Comparison of ENCODE assay signal across 20 cellular contexts in the genomic region with DNA sequence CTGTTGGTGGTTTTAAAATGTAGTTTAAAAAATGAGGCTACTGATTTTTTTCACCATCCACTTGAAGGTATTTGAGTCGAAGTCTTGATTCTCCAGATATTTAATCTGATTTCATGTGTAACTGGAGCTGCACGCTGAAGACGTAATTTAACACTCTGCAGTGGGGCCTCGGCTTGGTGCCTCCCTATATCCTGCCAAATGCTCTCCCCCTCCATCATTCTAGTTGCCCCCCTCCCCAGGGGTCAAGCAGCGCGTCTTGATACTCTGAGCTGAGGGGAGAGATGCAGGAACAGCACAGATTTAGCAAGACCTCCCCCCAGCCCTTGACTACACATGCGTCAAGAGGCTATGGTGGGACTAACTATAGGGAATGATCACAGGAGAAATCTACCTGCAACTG.
DNase-seq lines count a peak whose midpoint lies in the region; ATAC-seq and TF ChIP-seq lines count a peak whose summit lies in the region.
"Had no signal": no experiment of that assay in that cellular context is flagged by ENCODE, and none has a peak within 500 bp of the region (broad histone marks: within the 10 kb centered on the region; RNA-seq: fewer than 3 reads in every experiment).

No MANE protein-coding gene starts in this region.

- WGBS in sigmoid colon, 2 donors = 82 to 93% methylated on average over 7 of the region's 7 CpGs

- H3K9me3 ChIP-seq in sigmoid colon = no peaks in the 10 kb centered on the region
- H3K9me3 ChIP-seq: esophagus squamous epithelium, psoas muscle had no signal

- no peak for ATAC-seq in GM21619 (IDR thresholded peaks at IDR 0.05; ENCODE audit: unreplicated experiment)
- no peak for ATAC-seq in left ventricle myocardium superior
- ATAC-seq: HepG2, psoas muscle had no signal

- H3K36me3 ChIP-seq in sigmoid colon = peaks cover 0 to 67% (median 12%) of the 10 kb centered on the region in 4 donors

- DNase-seq in DMS79 treated with DMSO at 0.1 percent for 48 hours (lab: John Stamatoyannopoulos, UW) = peak; percentile 32
- no peak for DNase-seq in DMS79 (lab: John Stamatoyannopoulos, UW)
- DNase-seq in SK-N-DZ (ENCODE audit: low spot score) = peak; percentile 90
- DNase-seq in iPS-NIHi7 (ENCODE audit: extremely low spot score) = peak; percentile 63
- peak; percentile 26 for DNase-seq in sigmoid colon
- DNase-seq in left ventricle myocardium superior = no peak
- DNase-seq in activated gamma-delta T cell (lab: John Stamatoyannopoulos, UW) = no peak
- DNase-seq: activated naive CD4-positive, alpha-beta T cell treated with Interleukin-2 at 50 U/mL for 16 hours; aorta; Calu3; effector CD8-positive, alpha-beta T cell; esophagus squamous epithelium; HCEC 1CT; naive B cell; NCI-H1436 treated with DMSO at 0.1 percent for 48 hours; psoas muscle; small intestine; stimulated activated CD4-positive, alpha-beta T cell treated with anti-CD3 and anti-CD28 coated beads, Interleukin-4, amount 100 ng/mL, for 24 hours had no signal

- H3K27me3 ChIP-seq in sigmoid colon = no peaks in the 10 kb centered on the region
- H3K27me3 ChIP-seq: esophagus squamous epithelium had no signal

- intact Hi-C loops in sigmoid colon (cut with DNase I) = no loop called here
- intact Hi-C loops in left ventricle myocardium superior (cut with micrococcal nuclease) = loop anchor here (10.0 kb wide), 1 partner anchor 52 kb away; no protein-coding TSS in a partner anchor

- no peak overlapping the region for H3K4me3 ChIP-seq in sigmoid colon
- H3K4me3 ChIP-seq: esophagus squamous epithelium, psoas muscle had no signal

- no peak overlapping the region for H3K27ac ChIP-seq in sigmoid colon
- H3K27ac ChIP-seq: esophagus squamous epithelium, psoas muscle had no signal

- TF ChIP-seq POLR2A in sigmoid colon (IDR thresholded peaks at IDR 0.05) = no peak

- no peak for TF ChIP-seq CTCF in sigmoid colon (IDR thresholded peaks at IDR 0.05)

- TF ChIP-seq EP300 in sigmoid colon (IDR thresholded peaks at IDR 0.05) = no peak

- peaks cover 0 to 10% (median 3%) of the 10 kb centered on the region in 4 donors for H3K4me1 ChIP-seq in sigmoid colon
- H3K4me1 ChIP-seq: psoas muscle had no signal

Comparison
In these comparisons a context has a peak if more than half of its experiments do, and no peak if none do; other contexts are left out.
1. DNase-seq: peak in DMS79 treated with DMSO at 0.1 percent for 48 hours (single experiment), SK-N-DZ (single experiment), iPS-NIHi7 (single experiment) and sigmoid colon (single experiment); none in DMS79 (single experiment), left ventricle myocardium superior (single experiment) and activated gamma-delta T cell (single experiment).